Comparison of ENCODE assay signal across 16 cellular contexts in genomic region chr11:102216433-102217163, GRCh38.
DNase-seq lines count a peak whose midpoint lies in the region; ATAC-seq, FAIRE-seq and TF ChIP-seq lines count a peak whose summit lies in the region.
"Had no signal": no experiment of that assay in that cellular context is flagged by ENCODE, and none has a peak within 500 bp of the region (broad histone marks: within the 10 kb centered on the region; RNA-seq: fewer than 3 reads in every experiment).

No MANE protein-coding gene starts in this region.

- DNase-seq in left ventricle myocardium inferior (no peak), retinal pigment epithelial cell (ENCODE audit: low read depth) (peak; percentile 45), uterus (no peak), NCI-H226 (no peak)
- DNase-seq in CD4-positive, alpha-beta memory T cell: no peak
- DNase-seq: activated naive CD8-positive, alpha-beta T cell treated with anti-CD3 and anti-CD28 coated beads, Interleukin-2, amount 10 ng/mL, durations not matched to agents 7 days and 5 days; brain microvascular endothelial cell; DND-41; foreskin keratinocyte; HCEC 1CT; NCI-H187; NCI-H345; NCI-H82; T-cell had no signal

- intact Hi-C loops in left ventricle myocardium inferior (cut with micrococcal nuclease) (no loop called here), uterus (cut with DNase I; ENCODE audit: low total_unique reads) (no loop called here)
- intact Hi-C loops in CD4-positive, alpha-beta memory T cell (cut with micrococcal nuclease): no loop called here

- H3K36me3 ChIP-seq in left ventricle myocardium inferior: peaks cover 16% of the 10 kb centered on the region
- no peaks in the 10 kb centered on the region for H3K36me3 ChIP-seq in uterus
- H3K36me3 ChIP-seq in CD4-positive, alpha-beta memory T cell (ENCODE audit: insufficient read depth, low read length): no peaks in the 10 kb centered on the region

- H3K27ac Mint-ChIP-seq in CD4-positive, alpha-beta memory T cell: no peak overlapping the region
- H3K27ac Mint-ChIP-seq: activated naive CD8-positive, alpha-beta T cell treated with anti-CD3 and anti-CD28 coated beads, Interleukin-2, amount 10 ng/mL, durations not matched to agents 7 days and 5 days; T-cell had no signal

- POLR2A ChIA-PET in CD4-positive, alpha-beta memory T cell (lab: Charles Lee; ENCODE audit: partially characterized antibody): no interaction called here

- H3K9me3 ChIP-seq in left ventricle myocardium inferior (replicated peaks) (no peaks in the 10 kb centered on the region), uterus (no peaks in the 10 kb centered on the region)
- H3K9me3 ChIP-seq in CD4-positive, alpha-beta memory T cell (ENCODE audit: control insufficient read depth in 1 of 2, low read length in 2 of 2): no peaks in the 10 kb centered on the region

- H3K4me1 ChIP-seq in left ventricle myocardium inferior (peaks cover 42% of the 10 kb centered on the region), uterus (no peaks in the 10 kb centered on the region)
- H3K4me1 ChIP-seq in CD4-positive, alpha-beta memory T cell (ENCODE audit: insufficient read depth, low read length): no peaks in the 10 kb centered on the region

- no peak for ATAC-seq in GM18909 (IDR thresholded peaks at IDR 0.05; ENCODE audit: poor library complexity, unreplicated experiment)
- ATAC-seq: foreskin keratinocyte, T-cell had no signal

- H3K27ac ChIP-seq in left ventricle myocardium inferior (replicated peaks): peak overlapping the region; percentile 63
- peak overlapping the region; percentile 67 to 85 for H3K27ac ChIP-seq in uterus
- no peak overlapping the region for H3K27ac ChIP-seq in CD4-positive, alpha-beta memory T cell (ENCODE audit: low read depth, low read length)
- H3K27ac ChIP-seq: brain microvascular endothelial cell, foreskin keratinocyte had no signal

- no peak overlapping the region for H3K4me3 Mint-ChIP-seq in CD4-positive, alpha-beta memory T cell
- H3K4me3 Mint-ChIP-seq: activated naive CD8-positive, alpha-beta T cell treated with anti-CD3 and anti-CD28 coated beads, Interleukin-2, amount 10 ng/mL, durations not matched to agents 7 days and 5 days; T-cell had no signal

- no peaks in the 10 kb centered on the region for H3K36me3 Mint-ChIP-seq in CD4-positive, alpha-beta memory T cell
- H3K36me3 Mint-ChIP-seq: activated naive CD8-positive, alpha-beta T cell treated with anti-CD3 and anti-CD28 coated beads, Interleukin-2, amount 10 ng/mL, durations not matched to agents 7 days and 5 days; T-cell had no signal

- CTCF ChIA-PET in CD4-positive, alpha-beta memory T cell (lab: Charles Lee; ENCODE audit: partially characterized antibody): no interaction called here

- no peaks in the 10 kb centered on the region for H3K4me1 Mint-ChIP-seq in CD4-positive, alpha-beta memory T cell
- H3K4me1 Mint-ChIP-seq: activated naive CD8-positive, alpha-beta T cell treated with anti-CD3 and anti-CD28 coated beads, Interleukin-2, amount 10 ng/mL, durations not matched to agents 7 days and 5 days; T-cell had no signal

- TF ChIP-seq CTCF in left ventricle myocardium inferior (IDR thresholded peaks at IDR 0.05; ENCODE audit: borderline replicate concordance) (no peak), retinal pigment epithelial cell (conservative IDR thresholded peaks at IDR 0.05; ENCODE audit: low read depth, low read length) (no peak), uterus (IDR thresholded peaks at IDR 0.05) (no peak)

- peak; percentile 83 for FAIRE-seq in endometrium (lab: Jason Lieb, UNC)

- H3K4me3 ChIP-seq in left ventricle myocardium inferior (no peak overlapping the region), retinal pigment epithelial cell (ENCODE audit: low read length) (no peak overlapping the region), uterus (no peak overlapping the region)
- no peak overlapping the region for H3K4me3 ChIP-seq in CD4-positive, alpha-beta memory T cell (ENCODE audit: low read length in 2 of 2)

- peaks cover 16 to 20% of the 10 kb centered on the region in 2 donors for H3K27me3 Mint-ChIP-seq in CD4-positive, alpha-beta memory T cell

- no peaks in the 10 kb centered on the region for H3K27me3 ChIP-seq in left ventricle myocardium inferior (ENCODE audit: low read depth)
- H3K27me3 ChIP-seq in uterus: no peaks in the 10 kb centered on the region
- H3K27me3 ChIP-seq in CD4-positive, alpha-beta memory T cell (ENCODE audit: insufficient read depth, low read length): no peaks in the 10 kb centered on the region
- H3K27me3 ChIP-seq: brain microvascular endothelial cell, foreskin keratinocyte had no signal

- H3K9me3 Mint-ChIP-seq in CD4-positive, alpha-beta memory T cell: no peaks in the 10 kb centered on the region
- H3K9me3 Mint-ChIP-seq: activated naive CD8-positive, alpha-beta T cell treated with anti-CD3 and anti-CD28 coated beads, Interleukin-2, amount 10 ng/mL, durations not matched to agents 7 days and 5 days; T-cell had no signal

- no peak for TF ChIP-seq POLR2A in uterus (IDR thresholded peaks at IDR 0.05)
